In the genomic region with DNA sequence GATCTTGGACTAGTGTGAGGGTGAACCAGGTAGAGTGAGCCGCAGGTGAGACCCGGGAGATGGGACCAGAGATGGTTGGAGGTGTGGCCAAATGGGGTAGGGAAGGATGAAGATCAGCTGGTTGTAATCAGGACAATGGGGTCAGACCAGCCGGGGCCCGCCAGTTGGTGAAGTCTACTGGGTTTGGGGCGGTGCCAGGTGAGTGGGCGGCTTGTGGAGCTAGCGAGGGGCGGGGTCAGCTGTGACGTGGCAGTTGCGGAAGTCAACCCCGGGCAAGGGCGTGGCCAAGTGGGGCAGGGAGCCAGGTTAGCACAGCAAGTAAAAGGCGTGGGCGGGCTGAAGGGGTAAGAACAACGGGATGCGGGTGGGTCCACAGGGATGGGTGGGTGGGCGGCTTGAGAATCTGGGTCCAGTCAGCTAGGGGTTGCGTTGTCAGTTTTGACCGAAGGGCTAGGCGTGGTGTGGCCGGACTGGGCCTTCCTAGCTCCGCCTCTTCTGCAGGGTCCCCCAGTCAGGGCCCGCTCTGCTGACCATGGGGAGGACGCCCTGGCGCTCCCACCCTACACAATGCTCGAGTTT, we compare ENCODE assay signal across 8 cellular contexts. TPM values are rescaled to one million over a fixed set of nuclear protein-coding genes. Genes with fewer than 3 reads are reported as not detected.
DNase-seq lines count a peak whose midpoint lies in the region; ATAC-seq and TF ChIP-seq lines count a peak whose summit lies in the region.

No MANE protein-coding gene starts in this region.

- H3K36me3 ChIP-seq in KMS-11 (ENCODE audit: insufficient read depth): no peaks in the 10 kb centered on the region
- no peaks in the 10 kb centered on the region for H3K36me3 ChIP-seq in kidney epithelial cell (ENCODE audit: control insufficient read depth, insufficient read depth, low read length)

- no peaks in the 10 kb centered on the region for H3K9me3 Mint-ChIP-seq in central memory CD8-positive, alpha-beta T cell

- no peak overlapping the region for H3K9ac ChIP-seq in KMS-11

- H3K4me1 ChIP-seq in KMS-11 (ENCODE audit: low read depth, poor library complexity, severe bottlenecking): peaks cover 2% of the 10 kb centered on the region

- H4K20me1 ChIP-seq in KMS-11 (ENCODE audit: insufficient read depth): no peaks in the 10 kb centered on the region

- H3K4me3 ChIP-seq in KMS-11 (IDR thresholded peaks at IDR 0.05; ENCODE audit: insufficient read depth, low read depth, low read length) (no peak overlapping the region), kidney epithelial cell (ENCODE audit: low read depth, low read length) (peak overlapping the region; percentile 47)

- 0 out of 2 replicates have a peak overlapping the region, but pooled peaks have one; percentile 44 for H3K4me2 ChIP-seq in KMS-11

- no peaks in the 10 kb centered on the region for H3K27me3 Mint-ChIP-seq in central memory CD8-positive, alpha-beta T cell

- H3K27me3 ChIP-seq in KMS-11 (ENCODE audit: insufficient read depth, low read depth) (no peaks in the 10 kb centered on the region), kidney epithelial cell (ENCODE audit: control insufficient read depth, insufficient read depth, low read length) (no peaks in the 10 kb centered on the region)

- ATAC-seq in GM19023 (IDR thresholded peaks at IDR 0.05; ENCODE audit: unreplicated experiment): peak; percentile 43
- peak; percentile 86 for ATAC-seq in central memory CD8-positive, alpha-beta T cell (replicated peaks; ENCODE audit: extremely low read depth, poor library complexity, severe bottlenecking)

- peak overlapping the region; percentile 86 for H3K27ac Mint-ChIP-seq in central memory CD8-positive, alpha-beta T cell (ENCODE audit: low read depth)

- no peak overlapping the region for H3K27ac ChIP-seq in KMS-11

- peak; percentile 20 for DNase-seq in A172 (ENCODE audit: low spot score)
- peak; percentile 97 for DNase-seq in activated CD4-positive, CD25-positive, alpha-beta regulatory T cell treated with anti-CD3 and anti-CD28 coated beads, Interleukin-2, amount 50 U/mL, for 72 hours
- DNase-seq in central memory CD8-positive, alpha-beta T cell (ENCODE audit: low spot score in 2 of 2): peak; percentile 89 to 94
- DNase-seq in kidney epithelial cell (ENCODE audit: low read depth): peak; percentile 57
- DNase-seq in stimulated activated CD4-positive, alpha-beta T cell treated with anti-CD3 and anti-CD28 coated beads, Interleukin-1b, Interleukin-23, amount 100 ng/mL, for 24 hours (ENCODE audit: low read depth in 4 of 4, low spot score in 1 of 4): peak; percentile 88 to 97 (median 93)
- no peak for DNase-seq in GOT3 (lab: John Stamatoyannopoulos, UW)

- peak overlapping the region; percentile 52; the same call in 1 of the 2 replicates for H2AFZ ChIP-seq in KMS-11 (ENCODE audit: low read depth)

- no peaks in the 10 kb centered on the region for H3K79me2 ChIP-seq in KMS-11 (ENCODE audit: insufficient read depth, low read depth)

- TF ChIP-seq CTCF in KMS-11 (conservative IDR thresholded peaks at IDR 0.05; ENCODE audit: low read depth, low read length): no peak
- no peak for TF ChIP-seq CTCF in kidney epithelial cell (IDR thresholded peaks at IDR 0.05; ENCODE audit: insufficient read depth, low read length, poor library complexity, severe bottlenecking)

- H3K4me1 Mint-ChIP-seq in central memory CD8-positive, alpha-beta T cell: peaks cover 22% of the 10 kb centered on the region

- H3K36me3 Mint-ChIP-seq in central memory CD8-positive, alpha-beta T cell (ENCODE audit: insufficient read depth): peaks cover 4% of the 10 kb centered on the region

- H3K4me3 Mint-ChIP-seq in central memory CD8-positive, alpha-beta T cell: peak overlapping the region; percentile 80

RNA-seq across cellular contexts. Expression of gene ALKBH5, which starts 25.5 kb away (rescaled TPM):
- 107 and 116 TPM in 2 replicates for total RNA-seq in A172 (2014; rRNA removed; shearing (Covaris generic))
- 103 and 105 TPM in 2 replicates for total RNA-seq in kidney epithelial cell

RNA-seq across cellular contexts. Expression of gene MYO15A, which starts 49.6 kb away (rescaled TPM):
- 0.02 and 0.09 TPM in 2 replicates for total RNA-seq in A172 (2014; rRNA removed; shearing (Covaris generic))
- total RNA-seq in kidney epithelial cell: 0.21 and 0.33 TPM in 2 replicates
